8 cellular contexts compared by ENCODE assay signal in genomic region chr3:62201438-62202035, GRCh38.
A peak's percentile ranks its signal among the peaks of the same experiment; 100 is the strongest.
DNase-seq lines count a peak whose midpoint lies in the region; ATAC-seq and TF ChIP-seq lines count a peak whose summit lies in the region.

No MANE protein-coding gene starts in this region.

- TF ChIP-seq CTCF in astrocyte of the cerebellum (IDR thresholded peaks at IDR 0.05; ENCODE audit: low read depth, low read length, missing control alignments) (peak; percentile 53), kidney epithelial cell (IDR thresholded peaks at IDR 0.05; ENCODE audit: insufficient read depth, low read length, poor library complexity, severe bottlenecking) (peak; percentile 48)

- H3K4me3 ChIP-seq in astrocyte of the cerebellum (ENCODE audit: low read depth, low read length) (no peak overlapping the region), kidney epithelial cell (ENCODE audit: low read depth, low read length) (no peak overlapping the region)

- ATAC-seq in GM21447 (IDR thresholded peaks at IDR 0.05; ENCODE audit: unreplicated experiment): no peak
- no peak for ATAC-seq in GM21360 (IDR thresholded peaks at IDR 0.05; ENCODE audit: unreplicated experiment)

- in situ Hi-C loops in astrocyte of the cerebellum (cut with HindIII; ENCODE audit: low sequenced_read_pairs): no loop called here

- H3K36me3 ChIP-seq in kidney epithelial cell (ENCODE audit: control insufficient read depth, insufficient read depth, low read length): peaks cover 1% of the 10 kb centered on the region

- DNase-seq in NCI-H2196 (lab: John Stamatoyannopoulos, UW; ENCODE audit: unreplicated experiment): peak; percentile 8
- DNase-seq in NCI-H2196 treated with DMSO at 0.1 percent for 48 hours (lab: John Stamatoyannopoulos, UW; ENCODE audit: unreplicated experiment): no peak
- peak; percentile 15 for DNase-seq in NCI-H1092 (lab: John Stamatoyannopoulos, UW)
- peak; percentile 40 for DNase-seq in astrocyte of the cerebellum (ENCODE audit: low read depth)
- DNase-seq in kidney epithelial cell (ENCODE audit: low read depth): no peak
- DNase-seq in NK-92 (lab: John Stamatoyannopoulos, UW; ENCODE audit: unreplicated experiment): no peak

- H3K27me3 ChIP-seq in kidney epithelial cell (ENCODE audit: control insufficient read depth, insufficient read depth, low read length): no peaks in the 10 kb centered on the region

Comparison
In these comparisons a context has a peak if more than half of its experiments do, and no peak if none do; other contexts are left out.
1. DNase-seq: peak in NCI-H2196 (single experiment), NCI-H1092 (single experiment) and astrocyte of the cerebellum (single experiment); none in NCI-H2196 treated with DMSO at 0.1 percent for 48 hours (single experiment), kidney epithelial cell (single experiment) and NK-92 (single experiment).